In the genomic region with DNA sequence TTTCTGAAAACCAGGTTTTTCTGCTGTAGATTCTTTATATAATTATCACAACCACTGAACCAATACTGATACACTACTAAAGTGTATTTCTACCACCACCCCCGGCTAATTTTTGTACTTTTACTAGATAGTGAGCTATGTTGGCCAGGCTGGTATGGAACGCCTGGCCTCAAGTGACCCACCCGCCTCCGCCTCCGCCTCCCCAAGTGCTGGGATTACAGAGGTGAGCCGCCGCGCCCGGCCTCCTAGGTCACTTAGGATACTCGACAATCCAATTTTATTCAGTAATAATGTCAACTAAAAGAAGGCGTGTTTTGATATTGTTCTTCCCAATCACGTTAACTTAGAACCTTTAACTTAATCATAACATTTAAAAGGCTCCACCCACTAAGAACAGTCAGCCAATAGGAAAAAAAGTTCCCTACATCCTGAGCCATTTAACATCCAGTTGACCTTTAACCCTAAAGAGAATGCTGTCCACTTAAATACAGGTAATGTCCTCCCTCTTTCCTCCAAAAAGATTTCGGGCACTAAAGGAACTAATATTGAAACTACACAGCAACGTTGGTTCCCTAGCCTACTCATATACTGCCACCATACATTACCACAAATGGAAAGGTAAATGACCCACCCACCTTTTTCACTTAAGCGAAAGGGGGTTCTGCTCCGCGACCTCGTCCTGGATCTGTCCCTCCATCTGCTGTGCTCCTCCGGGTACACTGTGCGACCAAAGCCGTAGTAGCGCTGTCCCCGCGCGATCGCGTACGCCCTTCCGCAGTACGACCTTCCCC, we compare ENCODE assay signal across 8 cellular contexts. TPM values are rescaled to one million over a fixed set of nuclear protein-coding genes. Genes with fewer than 3 reads are reported as not detected.
DNase-seq lines count a peak whose midpoint lies in the region; ATAC-seq and TF ChIP-seq lines count a peak whose summit lies in the region.

No MANE protein-coding gene starts in this region.

- POLR2A ChIA-PET in CD4-positive, alpha-beta T cell (lab: Charles Lee): interaction anchor here (1.1 to 6.0 kb wide), 3 partner anchors 11 to 22 kb away, joined by 6 to 277 read pairs (median 45); partner anchors contain the start of gene SYF2
- POLR2A ChIA-PET in activated CD4-positive, alpha-beta memory T cell treated with anti-CD3 and anti-CD28 coated beads, Interleukin-2, amount 10 ng/mL, durations not matched to agents 7 days and 5 days (lab: Charles Lee): interaction anchor here (0.7 to 8.9 kb wide), 6 partner anchors 11 to 320 kb away, joined by 3 to 157 read pairs (median 3); partner anchors contain the start of gene SYF2

- no peak for DNase-seq in CD4-positive, alpha-beta T cell
- no peak for DNase-seq in activated CD4-positive, alpha-beta memory T cell treated with anti-CD3 and anti-CD28 coated beads, Interleukin-2, amount 10 ng/mL, durations not matched to agents 7 days and 5 days
- DNase-seq in left ventricle myocardium superior: peak; percentile 56
- no peak for DNase-seq in sigmoid colon
- no peak for DNase-seq in stimulated activated naive CD4-positive, alpha-beta T cell treated with Interleukin-2 at 50 U/mL for 16 hours (lab: John Stamatoyannopoulos, UW)
- DNase-seq in NCI-H345 (lab: John Stamatoyannopoulos, UW): no peak

- ATAC-seq in CD4-positive, alpha-beta T cell (ENCODE audit: poor library complexity): no peak
- ATAC-seq in HG03442 (IDR thresholded peaks at IDR 0.05; ENCODE audit: unreplicated experiment): peak; percentile 6
- peak; percentile 1 for ATAC-seq in left ventricle myocardium superior
- ATAC-seq in HG02678 (IDR thresholded peaks at IDR 0.05; ENCODE audit: unreplicated experiment): no peak

- intact Hi-C loops in CD4-positive, alpha-beta T cell (cut with DNase I, micrococcal nuclease): loop anchor here (2.0 to 10.0 kb wide), 7 partner anchors 23 to 1989 kb away; partner anchors contain the start of genes TMEM50A (in 2 of the 2), LYPLA2 (in 1 of the 2), MTFR1L (in 1 of the 2) and PDIK1L (in 1 of the 2)
- intact Hi-C loops in left ventricle myocardium superior (cut with micrococcal nuclease): no loop called here
- intact Hi-C loops in sigmoid colon (cut with DNase I): loop anchor here (10.0 kb wide), 1 partner anchor 569 kb away; the partner anchor contains the start of gene MTFR1L

- CTCF ChIA-PET in CD4-positive, alpha-beta T cell (lab: Charles Lee): interaction anchor here (1.5 to 2.5 kb wide), 2 partner anchors 13 to 94 kb away, joined by 3 to 12 read pairs; partner anchors contain the start of gene SYF2
- CTCF ChIA-PET in activated CD4-positive, alpha-beta memory T cell treated with anti-CD3 and anti-CD28 coated beads, Interleukin-2, amount 10 ng/mL, durations not matched to agents 7 days and 5 days (lab: Charles Lee): interaction anchor here (1.4 to 2.0 kb wide), 2 partner anchors 11 to 14 kb away, joined by 4 to 9 read pairs; partner anchors contain the start of gene SYF2

- H3K4me3 Mint-ChIP-seq in CD4-positive, alpha-beta T cell: peak overlapping the region; percentile 97
- H3K4me3 Mint-ChIP-seq in activated CD4-positive, alpha-beta memory T cell treated with anti-CD3 and anti-CD28 coated beads, Interleukin-2, amount 10 ng/mL, durations not matched to agents 7 days and 5 days: peak overlapping the region; percentile 97

- WGBS in sigmoid colon, 2 donors: 4 to 20% methylated on average over 30 of the region's 30 CpGs

- peaks cover 66% of the 10 kb centered on the region for H3K36me3 Mint-ChIP-seq in CD4-positive, alpha-beta T cell (ENCODE audit: low read depth)
- H3K36me3 Mint-ChIP-seq in activated CD4-positive, alpha-beta memory T cell treated with anti-CD3 and anti-CD28 coated beads, Interleukin-2, amount 10 ng/mL, durations not matched to agents 7 days and 5 days (ENCODE audit: low read depth): peaks cover 65% of the 10 kb centered on the region

- TF ChIP-seq POLR2A in sigmoid colon (IDR thresholded peaks at IDR 0.05): no peak

- H3K36me3 ChIP-seq in sigmoid colon: peaks cover 20 to 45% (median 28%) of the 10 kb centered on the region in 4 donors

- H3K27me3 Mint-ChIP-seq in CD4-positive, alpha-beta T cell: peaks cover 5% of the 10 kb centered on the region
- no peaks in the 10 kb centered on the region for H3K27me3 Mint-ChIP-seq in activated CD4-positive, alpha-beta memory T cell treated with anti-CD3 and anti-CD28 coated beads, Interleukin-2, amount 10 ng/mL, durations not matched to agents 7 days and 5 days

- H3K27ac ChIP-seq in CD4-positive, alpha-beta T cell (ENCODE audit: low read depth, low read length): peak overlapping the region; percentile 98
- peak overlapping the region; percentile 98 to 100 (median 99) for H3K27ac ChIP-seq in sigmoid colon

- H3K27me3 ChIP-seq in CD4-positive, alpha-beta T cell (ENCODE audit: control insufficient read depth, insufficient read depth, low read length): no peaks in the 10 kb centered on the region
- no peaks in the 10 kb centered on the region for H3K27me3 ChIP-seq in sigmoid colon

- peaks cover 0 to 36% (median 28%) of the 10 kb centered on the region in 4 donors for H3K4me1 ChIP-seq in sigmoid colon

- no peaks in the 10 kb centered on the region for H3K9me3 ChIP-seq in CD4-positive, alpha-beta T cell (ENCODE audit: control insufficient read depth, low read length)
- H3K9me3 ChIP-seq in sigmoid colon: no peaks in the 10 kb centered on the region

- TF ChIP-seq CTCF in CD4-positive, alpha-beta T cell (IDR thresholded peaks at IDR 0.05): no peak
- TF ChIP-seq CTCF in sigmoid colon (IDR thresholded peaks at IDR 0.05): no peak

- peaks cover 72% of the 10 kb centered on the region for H3K4me1 Mint-ChIP-seq in CD4-positive, alpha-beta T cell (ENCODE audit: low read depth)
- H3K4me1 Mint-ChIP-seq in activated CD4-positive, alpha-beta memory T cell treated with anti-CD3 and anti-CD28 coated beads, Interleukin-2, amount 10 ng/mL, durations not matched to agents 7 days and 5 days: peaks cover 62% of the 10 kb centered on the region

- no peak for TF ChIP-seq EP300 in sigmoid colon (IDR thresholded peaks at IDR 0.05)

- H3K4me3 ChIP-seq in sigmoid colon: peak overlapping the region; percentile 79 to 97 (median 95)

- H3K9me3 Mint-ChIP-seq in CD4-positive, alpha-beta T cell: no peaks in the 10 kb centered on the region
- no peaks in the 10 kb centered on the region for H3K9me3 Mint-ChIP-seq in activated CD4-positive, alpha-beta memory T cell treated with anti-CD3 and anti-CD28 coated beads, Interleukin-2, amount 10 ng/mL, durations not matched to agents 7 days and 5 days

- peak overlapping the region; percentile 99 for H3K27ac Mint-ChIP-seq in CD4-positive, alpha-beta T cell
- H3K27ac Mint-ChIP-seq in activated CD4-positive, alpha-beta memory T cell treated with anti-CD3 and anti-CD28 coated beads, Interleukin-2, amount 10 ng/mL, durations not matched to agents 7 days and 5 days: peak overlapping the region; percentile 100

RNA-seq across cellular contexts. Expression of gene RSRP1, which starts 1.2 kb away (rescaled TPM):
- total RNA-seq in CD4-positive, alpha-beta T cell: 100 to 1,000 TPM; 395 to 428 TPM
- total RNA-seq in activated CD4-positive, alpha-beta memory T cell treated with anti-CD3 and anti-CD28 coated beads, Interleukin-2, amount 10 ng/mL, durations not matched to agents 7 days and 5 days: 100 to 1,000 TPM; 236 to 237 TPM
- 45.0 TPM for total RNA-seq in left ventricle myocardium superior
- 100 to 1,000 TPM in 1 of 4 donors, 10 to 100 TPM in 3; 70.9 to 134 (median 88.1) TPM for total RNA-seq in sigmoid colon
- 10 to 100 TPM; 15.5 to 89.6 (median 21.0) TPM for polyA plus RNA-seq in sigmoid colon

RNA-seq across cellular contexts. Expression of gene SYF2, which starts 13.7 kb away (rescaled TPM):
- 10 to 100 TPM; 93.3 to 98.9 TPM for total RNA-seq in CD4-positive, alpha-beta T cell
- 10 to 100 TPM; 53.4 to 53.5 TPM for total RNA-seq in activated CD4-positive, alpha-beta memory T cell treated with anti-CD3 and anti-CD28 coated beads, Interleukin-2, amount 10 ng/mL, durations not matched to agents 7 days and 5 days
- 40.8 TPM for total RNA-seq in left ventricle myocardium superior
- 100 to 1,000 TPM in 1 of 4 donors, 10 to 100 TPM in 3; 58.2 to 100 (median 83.8) TPM for total RNA-seq in sigmoid colon
- polyA plus RNA-seq in sigmoid colon: 100 to 1,000 TPM in 2 of 3 donors, 10 to 100 TPM in 1; 67.0 to 138 (median 108) TPM

RNA-seq across cellular contexts. Expression of gene RHD, which starts 26.3 kb away (rescaled TPM):
- total RNA-seq in CD4-positive, alpha-beta T cell: not detected
- total RNA-seq in activated CD4-positive, alpha-beta memory T cell treated with anti-CD3 and anti-CD28 coated beads, Interleukin-2, amount 10 ng/mL, durations not matched to agents 7 days and 5 days: not detected
- total RNA-seq in left ventricle myocardium superior (not detected), sigmoid colon (under 1 TPM in 1 of 4 donors, not detected in 3; 0.36 TPM)
- polyA plus RNA-seq in sigmoid colon: not detected

Comparison
In these comparisons a context has a peak if more than half of its experiments do, and no peak if none do; other contexts are left out.
1. ATAC-seq: peak in HG03442 (single experiment) and left ventricle myocardium superior (single experiment); none in CD4-positive, alpha-beta T cell (single experiment) and HG02678 (single experiment).